15 cellular contexts compared by ENCODE assay signal in genomic region chr6:106197441-106197840, GRCh38.
A peak's percentile ranks its signal among the peaks of the same experiment; 100 is the strongest.
DNase-seq lines count a peak whose midpoint lies in the region; ATAC-seq lines count a peak whose summit lies in the region.
"Had no signal": no experiment of that assay in that cellular context is flagged by ENCODE, and none has a peak within 500 bp of the region (broad histone marks: within the 10 kb centered on the region; RNA-seq: fewer than 3 reads in every experiment).

No MANE protein-coding gene starts in this region.

- H3K27ac Mint-ChIP-seq in activated CD4-positive, alpha-beta T cell treated with anti-CD3 and anti-CD28 coated beads for 36 hours = peak overlapping the region; percentile 5
- peak overlapping the region; percentile 88 for H3K27ac Mint-ChIP-seq in activated T-helper 17 cell treated with anti-CD3 and anti-CD28 coated beads, Interleukin-2, amount 50 U/mL, for 72 hours
- peak overlapping the region in 7 of 10 donors; percentile 12 to 87 (median 47) for H3K27ac Mint-ChIP-seq in naive thymus-derived CD8-positive, alpha-beta T cell
- H3K27ac Mint-ChIP-seq: activated CD4-positive, alpha-beta T cell treated with anti-CD3 and anti-CD28 coated beads, Interleukin-2, amount 10 ng/mL, durations not matched to agents 24 days and 14 days; activated naive CD4-positive, alpha-beta T cell treated with anti-CD3 and anti-CD28 coated beads, Interleukin-2, amount 50 U/mL, for 72 hours had no signal

- no peak overlapping the region for H3K4me3 Mint-ChIP-seq in activated CD4-positive, alpha-beta T cell treated with anti-CD3 and anti-CD28 coated beads for 36 hours
- peak overlapping the region; percentile 72 for H3K4me3 Mint-ChIP-seq in activated T-helper 17 cell treated with anti-CD3 and anti-CD28 coated beads, Interleukin-2, amount 50 U/mL, for 72 hours
- peak overlapping the region in 1 of 10 donors; percentile 66 for H3K4me3 Mint-ChIP-seq in naive thymus-derived CD8-positive, alpha-beta T cell
- H3K4me3 Mint-ChIP-seq: activated CD4-positive, alpha-beta T cell treated with anti-CD3 and anti-CD28 coated beads, Interleukin-2, amount 10 ng/mL, durations not matched to agents 24 days and 14 days had no signal

- CTCF ChIA-PET in activated CD4-positive, alpha-beta T cell treated with anti-CD3 and anti-CD28 coated beads for 36 hours (lab: Charles Lee) = interaction anchor here (0.6 to 1.2 kb wide), 2 partner anchors 26 kb away, joined by 3 to 4 read pairs; no protein-coding TSS in a partner anchor

- peaks cover 44% of the 10 kb centered on the region for H3K4me1 Mint-ChIP-seq in activated CD4-positive, alpha-beta T cell treated with anti-CD3 and anti-CD28 coated beads for 36 hours
- H3K4me1 Mint-ChIP-seq in activated T-helper 17 cell treated with anti-CD3 and anti-CD28 coated beads, Interleukin-2, amount 50 U/mL, for 72 hours = peaks cover 40% of the 10 kb centered on the region
- peaks cover 13 to 53% (median 32%) of the 10 kb centered on the region in 4 donors for H3K4me1 Mint-ChIP-seq in naive thymus-derived CD8-positive, alpha-beta T cell

- no peak for DNase-seq in activated CD4-positive, alpha-beta T cell treated with anti-CD3 and anti-CD28 coated beads for 36 hours
- DNase-seq in activated CD4-positive, alpha-beta T cell treated with anti-CD3 and anti-CD28 coated beads, Interleukin-2, amount 50 U/mL, for 1 hour = no peak
- DNase-seq in NCI-H226 (peak; percentile 29), NCI-H1417 (lab: John Stamatoyannopoulos, UW) (no peak)
- no peak for DNase-seq in naive thymus-derived CD8-positive, alpha-beta T cell
- no peak for DNase-seq in stimulated activated CD4-positive, alpha-beta T cell treated with anti-CD3 and anti-CD28 coated beads, Interleukin-1b, Interleukin-23, amount 100 ng/mL, for 48 hours
- DNase-seq: activated CD4-positive, alpha-beta T cell treated with anti-CD3 and anti-CD28 coated beads, Interleukin-2, amount 10 ng/mL, durations not matched to agents 24 days and 14 days; Caco-2; GF-D8; NCI-H1105 treated with DMSO at 0.1 percent for 48 hours; testis had no signal

- peaks cover 41% of the 10 kb centered on the region for H3K36me3 Mint-ChIP-seq in activated CD4-positive, alpha-beta T cell treated with anti-CD3 and anti-CD28 coated beads for 36 hours (ENCODE audit: low read depth)
- H3K36me3 Mint-ChIP-seq in activated T-helper 17 cell treated with anti-CD3 and anti-CD28 coated beads, Interleukin-2, amount 50 U/mL, for 72 hours (ENCODE audit: low read depth) = peaks cover 78% of the 10 kb centered on the region
- H3K36me3 Mint-ChIP-seq in naive thymus-derived CD8-positive, alpha-beta T cell = peaks cover 0 to 29% (median 22%) of the 10 kb centered on the region in 3 donors

- POLR2A ChIA-PET in activated CD4-positive, alpha-beta T cell treated with anti-CD3 and anti-CD28 coated beads for 36 hours (lab: Charles Lee) = no interaction called here
- POLR2A ChIA-PET in naive thymus-derived CD8-positive, alpha-beta T cell (lab: Charles Lee) = no interaction called here

- no peaks in the 10 kb centered on the region for H3K9me3 Mint-ChIP-seq in activated CD4-positive, alpha-beta T cell treated with anti-CD3 and anti-CD28 coated beads for 36 hours (ENCODE audit: low read depth)
- H3K9me3 Mint-ChIP-seq in activated T-helper 17 cell treated with anti-CD3 and anti-CD28 coated beads, Interleukin-2, amount 50 U/mL, for 72 hours = no peaks in the 10 kb centered on the region
- H3K9me3 Mint-ChIP-seq in naive thymus-derived CD8-positive, alpha-beta T cell = no peaks in the 10 kb centered on the region
- H3K9me3 Mint-ChIP-seq: activated CD4-positive, alpha-beta T cell treated with anti-CD3 and anti-CD28 coated beads, Interleukin-2, amount 10 ng/mL, durations not matched to agents 24 days and 14 days had no signal

- no peaks in the 10 kb centered on the region for H3K27me3 Mint-ChIP-seq in activated CD4-positive, alpha-beta T cell treated with anti-CD3 and anti-CD28 coated beads for 36 hours
- no peaks in the 10 kb centered on the region for H3K27me3 Mint-ChIP-seq in activated T-helper 17 cell treated with anti-CD3 and anti-CD28 coated beads, Interleukin-2, amount 50 U/mL, for 72 hours
- no peaks in the 10 kb centered on the region for H3K27me3 Mint-ChIP-seq in naive thymus-derived CD8-positive, alpha-beta T cell
- H3K27me3 Mint-ChIP-seq: activated CD4-positive, alpha-beta T cell treated with anti-CD3 and anti-CD28 coated beads, Interleukin-2, amount 10 ng/mL, durations not matched to agents 24 days and 14 days had no signal

- ATAC-seq in activated CD4-positive, alpha-beta T cell treated with anti-CD3 and anti-CD28 coated beads for 36 hours = no peak
- peak; percentile 34 for ATAC-seq in activated T-helper 17 cell treated with anti-CD3 and anti-CD28 coated beads, Interleukin-2, amount 50 U/mL, for 72 hours (replicated peaks)
- ATAC-seq in naive thymus-derived CD8-positive, alpha-beta T cell = no peak
- ATAC-seq in GM19351 (IDR thresholded peaks at IDR 0.05; ENCODE audit: unreplicated experiment) = no peak
- ATAC-seq: left lobe of liver had no signal

- intact Hi-C loops in activated CD4-positive, alpha-beta T cell treated with anti-CD3 and anti-CD28 coated beads for 36 hours (cut with DNase I, micrococcal nuclease) = no loop called here

Comparison
In these comparisons a context has a peak if more than half of its experiments do, and no peak if none do; other contexts are left out.
1. H3K27ac Mint-ChIP-seq: peak in every context shown above with its lines; median percentile 88 in activated T-helper 17 cell treated with anti-CD3 and anti-CD28 coated beads, Interleukin-2, amount 50 U/mL, for 72 hours; 47 in naive thymus-derived CD8-positive, alpha-beta T cell; 5 in activated CD4-positive, alpha-beta T cell treated with anti-CD3 and anti-CD28 coated beads for 36 hours.